In genomic region chr15:74857671-74858365, GRCh38 we compare ENCODE assay signal across 8 cellular contexts.
DNase-seq lines count a peak whose midpoint lies in the region; ATAC-seq and TF ChIP-seq lines count a peak whose summit lies in the region.
"Had no signal": no experiment of that assay in that cellular context is flagged by ENCODE, and none has a peak within 500 bp of the region (broad histone marks: within the 10 kb centered on the region; RNA-seq: fewer than 3 reads in every experiment).

No MANE protein-coding gene starts in this region.

- no peaks in the 10 kb centered on the region for H3K9me3 ChIP-seq in parathyroid adenoma (ENCODE audit: control insufficient read depth, low read length)

- TF ChIP-seq CTCF in parathyroid adenoma (IDR thresholded peaks at IDR 0.05): no peak

- no peak overlapping the region for H3K4me3 Mint-ChIP-seq in T-helper 2 cell treated with Interferon-gamma antibody and Interleukin-4, amounts not matched to agents 5 μg/mL and 100 μg/mL, for 36 hours

- no peak for DNase-seq in T-helper 2 cell treated with Interferon-gamma antibody and Interleukin-4, amounts not matched to agents 5 μg/mL and 100 μg/mL, for 36 hours (ENCODE audit: low spot score)
- DNase-seq in retina: no peak
- no peak for DNase-seq in stimulated activated CD4-positive, alpha-beta T cell treated with anti-CD3 and anti-CD28 coated beads, Interleukin-2, amount 100 ng/mL, for 48 hours
- DNase-seq: stimulated activated naive CD4-positive, alpha-beta T cell had no signal

- peaks cover 3% of the 10 kb centered on the region for H3K79me2 ChIP-seq in parathyroid adenoma

- no peak overlapping the region for H3K4me3 ChIP-seq in parathyroid adenoma (ENCODE audit: low read depth, low read length)

- peak overlapping the region; percentile 84 for H3K27ac ChIP-seq in parathyroid adenoma

- H3K27me3 ChIP-seq in parathyroid adenoma (ENCODE audit: control insufficient read depth, insufficient read depth, low read length): no peaks in the 10 kb centered on the region

- peaks cover 29% of the 10 kb centered on the region for H3K4me1 Mint-ChIP-seq in T-helper 2 cell treated with Interferon-gamma antibody and Interleukin-4, amounts not matched to agents 5 μg/mL and 100 μg/mL, for 36 hours (ENCODE audit: low read depth)

- peak overlapping the region; percentile 23 for H3K4me2 ChIP-seq in parathyroid adenoma (ENCODE audit: low read length)

- H2AFZ ChIP-seq in parathyroid adenoma: no peak overlapping the region

- peak overlapping the region; percentile 39 for H3K27ac Mint-ChIP-seq in T-helper 2 cell treated with Interferon-gamma antibody and Interleukin-4, amounts not matched to agents 5 μg/mL and 100 μg/mL, for 36 hours

- H3K4me1 ChIP-seq in parathyroid adenoma: peaks cover 21% of the 10 kb centered on the region

- no peaks in the 10 kb centered on the region for H3K36me3 ChIP-seq in parathyroid adenoma (ENCODE audit: control insufficient read depth, insufficient read depth, low read length)

- peak; percentile 25 for ATAC-seq in GM18502 (IDR thresholded peaks at IDR 0.05; ENCODE audit: poor library complexity, unreplicated experiment)
- peak; percentile 14 for ATAC-seq in GM21723 (IDR thresholded peaks at IDR 0.05; ENCODE audit: unreplicated experiment)
- ATAC-seq in HG03521 (IDR thresholded peaks at IDR 0.05; ENCODE audit: unreplicated experiment): no peak

- H3K9ac ChIP-seq in parathyroid adenoma: no peak overlapping the region

- peaks cover 15% of the 10 kb centered on the region for H3K36me3 Mint-ChIP-seq in T-helper 2 cell treated with Interferon-gamma antibody and Interleukin-4, amounts not matched to agents 5 μg/mL and 100 μg/mL, for 36 hours (ENCODE audit: low read depth)

- H3K9me3 Mint-ChIP-seq in T-helper 2 cell treated with Interferon-gamma antibody and Interleukin-4, amounts not matched to agents 5 μg/mL and 100 μg/mL, for 36 hours: no peaks in the 10 kb centered on the region

- no peaks in the 10 kb centered on the region for H3K27me3 Mint-ChIP-seq in T-helper 2 cell treated with Interferon-gamma antibody and Interleukin-4, amounts not matched to agents 5 μg/mL and 100 μg/mL, for 36 hours (ENCODE audit: low read depth)
